1 cellular context compared by ENCODE assay signal in genomic region chr7:116643148-116643547, GRCh38. TPM values are rescaled to one million over a fixed set of nuclear protein-coding genes. Genes with fewer than 3 reads are reported as not detected.
"Had no signal": no experiment of that assay in that cellular context is flagged by ENCODE, and none has a peak within 500 bp of the region (broad histone marks: within the 10 kb centered on the region; RNA-seq: fewer than 3 reads in every experiment).

No MANE protein-coding gene starts in this region.

RNA-seq across cellular contexts. Expression of gene MET, which starts 28.8 kb away (rescaled TPM):
- polyA plus RNA-seq: immature natural killer cell had no signal
